Comparison of ENCODE assay signal across 10 cellular contexts in the genomic region with DNA sequence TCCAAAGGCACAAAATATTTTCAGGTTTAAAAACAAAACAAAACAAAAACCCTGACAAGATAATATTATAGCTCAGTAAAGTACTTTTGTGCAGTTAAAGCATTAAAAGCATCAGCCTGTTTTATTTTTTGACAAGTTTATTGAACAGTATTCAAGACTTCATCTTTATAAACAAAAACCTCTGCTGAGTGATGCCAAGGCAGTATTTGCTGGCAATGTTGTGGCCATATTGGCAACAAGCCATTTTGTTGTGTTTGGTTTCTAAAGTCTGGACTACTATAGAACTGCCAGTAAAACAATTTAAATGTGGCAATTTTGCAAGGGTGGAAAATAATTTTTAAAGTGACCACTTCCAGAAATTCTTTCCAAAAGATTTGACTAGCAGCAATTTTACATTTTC. TPM values are rescaled to one million over a fixed set of nuclear protein-coding genes. Genes with fewer than 3 reads are reported as not detected.
DNase-seq lines count a peak whose midpoint lies in the region; ATAC-seq lines count a peak whose summit lies in the region.
"Had no signal": no experiment of that assay in that cellular context is flagged by ENCODE, and none has a peak within 500 bp of the region (broad histone marks: within the 10 kb centered on the region; RNA-seq: fewer than 3 reads in every experiment).

No MANE protein-coding gene starts in this region.

- no peak overlapping the region for H3K4me3 Mint-ChIP-seq in T-cell
- H3K4me3 Mint-ChIP-seq: activated CD4-positive, alpha-beta memory T cell treated with anti-CD3 and anti-CD28 coated beads for 36 hours had no signal

- H3K4me1 ChIP-seq in GM23248 (ENCODE audit: insufficient read depth) = peaks cover 22% of the 10 kb centered on the region

- H3K27me3 ChIP-seq in GM23248 (replicated peaks; ENCODE audit: insufficient read depth) = no peaks in the 10 kb centered on the region

- peaks cover 19% of the 10 kb centered on the region for H3K36me3 Mint-ChIP-seq in T-cell

- H3K4me2 ChIP-seq in GM23248 (ENCODE audit: unreplicated experiment) = no peak overlapping the region

- H3K79me2 ChIP-seq in GM23248 (ENCODE audit: insufficient read depth) = peaks cover 100% of the 10 kb centered on the region

- no peaks in the 10 kb centered on the region for H3K9me3 Mint-ChIP-seq in T-cell
- H3K9me3 Mint-ChIP-seq: activated CD4-positive, alpha-beta memory T cell treated with anti-CD3 and anti-CD28 coated beads for 36 hours had no signal

- POLR2A ChIA-PET in T-cell (lab: Charles Lee) = interaction anchor here in 1 of 2 donors (0.5 to 0.6 kb wide), 4 partner anchors 8 to 943 kb away, joined by 3 to 4 read pairs (median 3); no protein-coding TSS in a partner anchor

- no peaks in the 10 kb centered on the region for H3K9me2 ChIP-seq in GM23248 (ENCODE audit: insufficient read depth)

- H4K20me1 ChIP-seq in GM23248 (ENCODE audit: insufficient read depth) = peaks cover 20% of the 10 kb centered on the region

- peaks cover 14% of the 10 kb centered on the region for H3K36me3 ChIP-seq in GM23248 (ENCODE audit: low read depth)

- no peak overlapping the region for H3K9ac ChIP-seq in GM23248

- H3K27me3 Mint-ChIP-seq in T-cell = no peaks in the 10 kb centered on the region
- H3K27me3 Mint-ChIP-seq: activated CD4-positive, alpha-beta memory T cell treated with anti-CD3 and anti-CD28 coated beads for 36 hours had no signal

- peaks cover 59 to 75% (median 74%) of the 10 kb centered on the region in 3 donors for H3K4me1 Mint-ChIP-seq in T-cell

- H3K9me3 ChIP-seq in GM23248 (ENCODE audit: low read depth) = no peaks in the 10 kb centered on the region

- H3K4me3 ChIP-seq in GM23248 = no peak overlapping the region

- H3K27ac ChIP-seq in GM23248 = no peak overlapping the region

- 0 out of 2 replicates have a peak, but pooled peaks cover 10% of the 10 kb centered on the region for H3F3A ChIP-seq in GM23248 (ENCODE audit: insufficient read depth)

- in situ Hi-C loops in GM23248 (cut with MboI) = no loop called here

- DNase-seq in GM23248 (peak; percentile 14), T-cell (no peak), iris pigment epithelial cell (ENCODE audit: low read depth) (peak; percentile 22), NCI-H2227 treated with DMSO at 0.1 percent for 48 hours (lab: John Stamatoyannopoulos, UW) (no peak)
- DNase-seq: activated CD4-positive, alpha-beta memory T cell treated with anti-CD3 and anti-CD28 coated beads for 36 hours; DMS 273 treated with DMSO at 0.1 percent for 48 hours; NCI-H1092; NCI-H82; stimulated activated CD4-positive, alpha-beta T cell treated with anti-CD3 and anti-CD28 coated beads, Interleukin-2, amount 100 ng/mL, for 24 hours had no signal

- CTCF ChIA-PET in T-cell (lab: Charles Lee) = interaction anchor here in 1 of 2 donors (0.5 to 1.6 kb wide), 3 partner anchors 29 to 51 kb away, joined by 3 to 5 read pairs (median 3); a partner anchor contains a TSS

- peak overlapping the region; percentile 40 to 71 for H3K27ac Mint-ChIP-seq in T-cell
- H3K27ac Mint-ChIP-seq: activated CD4-positive, alpha-beta memory T cell treated with anti-CD3 and anti-CD28 coated beads for 36 hours had no signal

- H2AFZ ChIP-seq in GM23248 = no peak overlapping the region

- ATAC-seq in T-cell (replicated peaks in 1 of 4) (no peak), HG03159 (IDR thresholded peaks at IDR 0.05; ENCODE audit: unreplicated experiment) (no peak)

RNA-seq across cellular contexts. Expression of a gene that starts 15.9 kb away (rescaled TPM):
- 172 and 205 TPM in 2 replicates for total RNA-seq in GM23248 (2014; rRNA removed; shearing (Covaris generic))
- polyA plus RNA-seq in GM23248 (2016; fragmentation: Nextera tagmentation; extraction: Ambion mirVana) = 166 and 178 TPM in 2 replicates
- 100 to 1,000 TPM; 284 to 408 (median 324) TPM for total RNA-seq in T-cell

RNA-seq across cellular contexts. Expression of a gene that starts 15.9 kb away (rescaled TPM):
- total RNA-seq in GM23248 (2014; rRNA removed; shearing (Covaris generic)) = 31.7 and 36.0 TPM in 2 replicates
- 18.1 and 18.5 TPM in 2 replicates for polyA plus RNA-seq in GM23248 (2016; fragmentation: Nextera tagmentation; extraction: Ambion mirVana)
- 100 to 1,000 TPM in 3 of 5 donors, 10 to 100 TPM in 2; 89.5 to 113 (median 109) TPM for total RNA-seq in T-cell

RNA-seq across cellular contexts. Expression of a gene that starts 33.2 kb away (rescaled TPM):
- 3.3 and 14.2 TPM in 2 replicates for total RNA-seq in GM23248 (2014; rRNA removed; shearing (Covaris generic))
- 17.3 and 20.9 TPM in 2 replicates for polyA plus RNA-seq in GM23248 (2016; fragmentation: Nextera tagmentation; extraction: Ambion mirVana)
- 10 to 100 TPM in 2 of 5 donors, 1 to 10 TPM in 1, under 1 TPM in 2; 0.76 to 26.4 (median 1.2) TPM for total RNA-seq in T-cell

RNA-seq across cellular contexts. Expression of a gene that starts 50.3 kb away (rescaled TPM):
- 35.8 and 56.9 TPM in 2 replicates for total RNA-seq in GM23248 (2014; rRNA removed; shearing (Covaris generic))
- 31.5 and 33.3 TPM in 2 replicates for polyA plus RNA-seq in GM23248 (2016; fragmentation: Nextera tagmentation; extraction: Ambion mirVana)
- total RNA-seq in T-cell = 10 to 100 TPM; 17.7 to 33.5 (median 31.2) TPM

RNA-seq across cellular contexts. Expression of a gene that starts 50.4 kb away (rescaled TPM):
- total RNA-seq in GM23248 (2014; rRNA removed; shearing (Covaris generic)) = 148 and 311 TPM in 2 replicates
- 525 and 543 TPM in 2 replicates for polyA plus RNA-seq in GM23248 (2016; fragmentation: Nextera tagmentation; extraction: Ambion mirVana)
- total RNA-seq in T-cell = 10 to 100 TPM; 38.4 to 79.7 (median 62.5) TPM

Comparison
In these comparisons a context has a peak if more than half of its experiments do, and no peak if none do; other contexts are left out.
1. DNase-seq: peak in GM23248 (single experiment) and iris pigment epithelial cell (single experiment); none in T-cell (0 of 34) and NCI-H2227 treated with DMSO at 0.1 percent for 48 hours (single experiment).